39 cellular contexts compared by ENCODE assay signal in genomic region chr19:53652476-53652875, GRCh38. TPM values are rescaled to one million over a fixed set of nuclear protein-coding genes. Genes with fewer than 3 reads are reported as not detected.
"Had no signal": no experiment of that assay in that cellular context is flagged by ENCODE, and none has a peak within 500 bp of the region (broad histone marks: within the 10 kb centered on the region; RNA-seq: fewer than 3 reads in every experiment).

No MANE protein-coding gene starts in this region.

- H3K4me3 ChIP-seq: MG63 had no signal

- H3K27me3 ChIP-seq: MG63 had no signal

- DNase-seq: Karpas-422, Kasumi-1, MG63, MM.1S, MV-4-11, NCI-H1048, NCI-H1092, NCI-H1092 treated with DMSO at 0.1 percent for 48 hours, NCI-H1105, NCI-H1105 treated with DMSO at 0.1 percent for 48 hours, NCI-H1417, NCI-H1417 treated with DMSO at 0.1 percent for 48 hours, NCI-H1436, NCI-H1436 treated with DMSO at 0.1 percent for 48 hours, NCI-H146, NCI-H1694, NCI-H1694 treated with DMSO at 0.1 percent for 48 hours, NCI-H187, NCI-H187 treated with DMSO at 0.1 percent for 48 hours, NCI-H1930, NCI-H2029, NCI-H2029 treated with DMSO at 0.1 percent for 48 hours, NCI-H2081, NCI-H2081 treated with DMSO at 0.1 percent for 48 hours, NCI-H2107, NCI-H2171, NCI-H2171 treated with DMSO at 0.1 percent for 48 hours, NCI-H2227 treated with DMSO at 0.1 percent for 48 hours, NCI-H226, NCI-H345, NCI-H446, NCI-H446 treated with DMSO at 0.1 percent for 48 hours, NCI-H510A, NCI-H510A treated with DMSO at 0.1 percent for 48 hours, NCI-H524 had no signal

- H3K36me3 ChIP-seq: MG63 had no signal

RNA-seq across cellular contexts. Expression of gene DPRX, which starts 20.7 kb away (rescaled TPM):
- total RNA-seq: LHCN-M2, M059J, MCF 10A, NCI-H460 had no signal
